ENCODE assay signal across 16 cellular contexts in the genomic region with DNA sequence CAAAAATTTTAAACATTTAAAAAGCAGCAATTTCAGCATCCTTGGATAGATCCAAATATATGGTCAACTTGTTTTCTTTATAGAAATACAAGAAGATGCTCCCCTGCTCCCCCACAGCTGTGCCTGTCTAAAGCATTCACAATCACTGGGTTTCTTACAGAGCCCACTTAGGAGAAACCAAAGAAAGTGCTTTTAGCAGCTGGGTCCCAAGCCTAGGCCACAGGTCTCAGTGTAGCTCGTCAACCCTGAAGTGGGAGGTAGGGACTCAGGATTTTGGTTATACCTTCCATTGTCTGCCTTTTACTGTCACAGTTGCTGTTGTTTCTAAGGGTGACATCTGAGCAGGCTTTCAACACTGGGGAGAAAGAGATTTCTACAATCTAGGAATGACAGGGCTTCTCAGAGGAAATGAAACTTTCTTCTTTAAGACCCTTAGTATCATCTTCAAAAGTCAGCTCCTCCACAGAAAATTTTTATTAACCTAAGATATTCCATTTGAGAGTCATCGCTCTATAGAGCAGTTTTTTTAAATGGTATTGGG.
DNase-seq lines count a peak whose midpoint lies in the region; ATAC-seq and TF ChIP-seq lines count a peak whose summit lies in the region.
"Had no signal": no experiment of that assay in that cellular context is flagged by ENCODE, and none has a peak within 500 bp of the region (broad histone marks: within the 10 kb centered on the region; RNA-seq: fewer than 3 reads in every experiment).

No MANE protein-coding gene starts in this region.

- no peak overlapping the region for H3K4me3 Mint-ChIP-seq in nephron progenitor cell
- H3K4me3 Mint-ChIP-seq in HFFc6: no peak overlapping the region
- H3K4me3 Mint-ChIP-seq: natural killer cell treated with Interleukin-12 subunit alpha and Interleukin-12 subunit beta and Interleukin-15 and Interleukin-18, amount 100 ng/mL, for 72 hours had no signal

- DNase-seq in NCI-H187 (lab: John Stamatoyannopoulos, UW) (no peak), nephron progenitor cell (no peak), HFFc6 (no peak)
- DNase-seq: activated naive CD4-positive, alpha-beta T cell; colonic mucosa; COR-L47; lower lobe of right lung; NCI-H1417 treated with DMSO at 0.1 percent for 48 hours; NCI-H226; SIG-M5; T-helper 9 cell had no signal

- H4K20me1 ChIP-seq in OCI-LY3 (ENCODE audit: insufficient read depth, low read length): no peaks in the 10 kb centered on the region

- 0 out of 2 replicates have a peak overlapping the region, but pooled peaks have one; percentile 13 for H3K27ac ChIP-seq in OCI-LY3 (ENCODE audit: low read length)
- H3K27ac ChIP-seq: colonic mucosa, lower lobe of right lung had no signal

- H2AFZ ChIP-seq in OCI-LY3 (ENCODE audit: low read depth, low read length): no peak overlapping the region; the same call in 1 of the 2 replicates

- H3K36me3 Mint-ChIP-seq in nephron progenitor cell (ENCODE audit: low read depth): no peaks in the 10 kb centered on the region
- no peaks in the 10 kb centered on the region for H3K36me3 Mint-ChIP-seq in HFFc6 (ENCODE audit: low read depth)
- H3K36me3 Mint-ChIP-seq: natural killer cell treated with Interleukin-12 subunit alpha and Interleukin-12 subunit beta and Interleukin-15 and Interleukin-18, amount 100 ng/mL, for 72 hours had no signal

- peak overlapping the region; percentile 17 for H3K4me3 ChIP-seq in OCI-LY3 (ENCODE audit: low read length)
- H3K4me3 ChIP-seq: colonic mucosa, lower lobe of right lung had no signal

- H3K9me3 Mint-ChIP-seq in nephron progenitor cell (no peaks in the 10 kb centered on the region), HFFc6 (no peaks in the 10 kb centered on the region)
- H3K9me3 Mint-ChIP-seq: natural killer cell treated with Interleukin-12 subunit alpha and Interleukin-12 subunit beta and Interleukin-15 and Interleukin-18, amount 100 ng/mL, for 72 hours had no signal

- H3K27me3 Mint-ChIP-seq in nephron progenitor cell (ENCODE audit: low read depth, poor library complexity) (peaks cover 3% of the 10 kb centered on the region), HFFc6 (ENCODE audit: insufficient read depth) (no peaks in the 10 kb centered on the region)

- no peaks in the 10 kb centered on the region for H3K79me2 ChIP-seq in OCI-LY3 (ENCODE audit: low read length)

- H3K4me1 Mint-ChIP-seq in nephron progenitor cell (no peaks in the 10 kb centered on the region), HFFc6 (ENCODE audit: low read depth) (no peaks in the 10 kb centered on the region)

- no peaks in the 10 kb centered on the region for H3K36me3 ChIP-seq in OCI-LY3 (replicated peaks; ENCODE audit: low read depth, low read length)
- H3K36me3 ChIP-seq: colonic mucosa, lower lobe of right lung had no signal

- no peaks in the 10 kb centered on the region for H3K27me3 ChIP-seq in OCI-LY3 (ENCODE audit: low read depth, low read length)
- H3K27me3 ChIP-seq: colonic mucosa had no signal

- H3K27ac Mint-ChIP-seq in nephron progenitor cell (no peak overlapping the region), HFFc6 (no peak overlapping the region)
- H3K27ac Mint-ChIP-seq: natural killer cell treated with Interleukin-12 subunit alpha and Interleukin-12 subunit beta and Interleukin-15 and Interleukin-18, amount 100 ng/mL, for 72 hours had no signal

- H3K4me2 ChIP-seq in OCI-LY3 (ENCODE audit: low read length): peak overlapping the region; percentile 75

- peak; percentile 63 for ATAC-seq in GM18867 (IDR thresholded peaks at IDR 0.05; ENCODE audit: unreplicated experiment)
- ATAC-seq in GM21381 (IDR thresholded peaks at IDR 0.05; ENCODE audit: unreplicated experiment): peak; percentile 53
- peak; percentile 72 for ATAC-seq in HG02885 (IDR thresholded peaks at IDR 0.05; ENCODE audit: poor library complexity, unreplicated experiment)
- ATAC-seq: lower lobe of right lung; natural killer cell treated with Interleukin-12 subunit alpha and Interleukin-12 subunit beta and Interleukin-15 and Interleukin-18, amount 100 ng/mL, for 72 hours had no signal

- peak overlapping the region; percentile 19; the same call in 1 of the 2 replicates for H3K9ac ChIP-seq in OCI-LY3 (ENCODE audit: low read length)

- no peaks in the 10 kb centered on the region for H3K9me3 ChIP-seq in OCI-LY3 (ENCODE audit: insufficient read depth, low read length)
- H3K9me3 ChIP-seq: colonic mucosa, lower lobe of right lung had no signal

- TF ChIP-seq CTCF in OCI-LY3 (IDR thresholded peaks at IDR 0.05; ENCODE audit: low read depth, low read length) (no peak), nephron progenitor cell (IDR thresholded peaks at IDR 0.05) (no peak), HFFc6 (IDR thresholded peaks at IDR 0.05) (no peak)

- peaks cover 19% of the 10 kb centered on the region for H3K4me1 ChIP-seq in OCI-LY3 (ENCODE audit: low read length)
- H3K4me1 ChIP-seq: colonic mucosa, lower lobe of right lung had no signal
